Comparison of ENCODE assay signal across 11 cellular contexts in the genomic region with DNA sequence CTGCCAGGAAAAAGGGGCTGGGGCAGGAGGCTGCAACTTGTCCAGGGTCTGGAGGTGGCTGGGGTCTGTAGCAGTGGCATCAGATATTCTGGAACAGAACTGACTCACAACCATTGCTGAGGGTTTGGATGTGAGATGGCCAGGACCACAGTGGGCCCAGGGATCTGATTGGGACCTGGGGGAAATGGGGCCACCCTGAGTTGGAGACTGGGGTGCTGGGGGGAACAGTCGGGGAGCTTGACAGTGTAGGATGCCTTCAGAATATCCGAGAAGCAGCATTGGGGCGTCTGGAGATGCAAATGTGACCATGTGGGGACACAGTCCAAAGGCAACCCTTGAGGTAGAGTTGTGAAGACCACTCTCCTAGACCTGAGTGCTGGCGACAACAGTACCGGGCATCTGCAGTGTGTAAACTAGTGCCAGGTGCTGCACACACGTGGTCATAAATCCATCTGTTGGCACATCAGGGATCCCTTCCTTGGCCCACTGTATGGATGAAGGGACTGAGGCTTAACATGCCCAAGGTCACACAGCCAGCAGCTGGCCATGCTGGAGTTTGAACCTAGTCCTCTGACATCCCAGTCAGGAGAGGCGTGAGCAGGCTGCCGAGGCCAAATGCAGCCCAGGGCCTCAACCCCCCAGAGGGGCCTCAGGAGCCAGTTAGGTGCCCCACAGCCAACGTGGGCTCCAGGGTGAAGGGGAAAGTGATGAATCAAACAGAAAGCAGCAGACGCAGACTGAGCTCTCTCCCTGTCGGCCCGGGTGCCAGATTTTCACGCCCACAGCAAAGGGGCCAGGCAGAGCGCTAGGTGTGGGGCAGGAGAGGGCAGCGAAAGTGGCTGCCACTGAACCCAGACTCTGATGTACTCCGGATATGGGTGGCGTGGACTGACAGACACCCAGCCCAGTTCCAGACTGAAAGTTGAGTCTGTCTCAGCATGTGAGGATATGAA. TPM values are rescaled to one million over a fixed set of nuclear protein-coding genes. Genes with fewer than 3 reads are reported as not detected.
DNase-seq lines count a peak whose midpoint lies in the region; ATAC-seq and TF ChIP-seq lines count a peak whose summit lies in the region.
"Had no signal": no experiment of that assay in that cellular context is flagged by ENCODE, and none has a peak within 500 bp of the region (broad histone marks: within the 10 kb centered on the region; RNA-seq: fewer than 3 reads in every experiment).

No MANE protein-coding gene starts in this region.

- H3K27me3 Mint-ChIP-seq in CD14-positive monocyte (ENCODE audit: low read depth in 3 of 3) = peaks cover 0 to 2% (median 0%) of the 10 kb centered on the region in 3 donors
- H3K27me3 Mint-ChIP-seq in naive thymus-derived CD8-positive, alpha-beta T cell = no peaks in the 10 kb centered on the region

- intact Hi-C loops in CD14-positive monocyte (cut with micrococcal nuclease) = no loop called here

- DNase-seq in CD14-positive monocyte (ENCODE audit: low spot score) (no peak), activated T-cell treated with anti-CD3 and anti-CD28 coated beads for 4 hours (peak; percentile 62), MV-4-11 (lab: John Stamatoyannopoulos, UW) (no peak), NCI-H1930 (lab: John Stamatoyannopoulos, UW) (no peak)
- DNase-seq in naive thymus-derived CD8-positive, alpha-beta T cell = peak in 4 of 10 donors; percentile 29 to 61 (median 38)
- DNase-seq: C1 segment of cervical spinal cord, H7, NCI-H1048 had no signal

- H3K4me3 Mint-ChIP-seq in CD14-positive monocyte = peak overlapping the region in 1 of 2 donors; percentile 6
- H3K4me3 Mint-ChIP-seq in naive thymus-derived CD8-positive, alpha-beta T cell = peak overlapping the region; percentile 9 to 72 (median 46)

- no peak for TF ChIP-seq CTCF in CD14-positive monocyte (IDR thresholded peaks at IDR 0.05)

- peaks cover 0 to 1% (median 0%) of the 10 kb centered on the region in 7 donors for H3K9me3 Mint-ChIP-seq in CD14-positive monocyte
- H3K9me3 Mint-ChIP-seq in naive thymus-derived CD8-positive, alpha-beta T cell = no peaks in the 10 kb centered on the region

- peaks cover 9 to 16% of the 10 kb centered on the region in 2 donors for H3K36me3 Mint-ChIP-seq in CD14-positive monocyte
- peaks cover 0 to 5% (median 5%) of the 10 kb centered on the region in 3 donors for H3K36me3 Mint-ChIP-seq in naive thymus-derived CD8-positive, alpha-beta T cell

- ATAC-seq in HG02678 (IDR thresholded peaks at IDR 0.05; ENCODE audit: unreplicated experiment) (peak; percentile 49), GM18858 (IDR thresholded peaks at IDR 0.05; ENCODE audit: unreplicated experiment) (no peak), HG03354 (IDR thresholded peaks at IDR 0.05; ENCODE audit: poor library complexity, severe bottlenecking, unreplicated experiment) (no peak)
- ATAC-seq in naive thymus-derived CD8-positive, alpha-beta T cell = peak; percentile 32 to 38

- POLR2A ChIA-PET in naive thymus-derived CD8-positive, alpha-beta T cell (lab: Charles Lee) = interaction anchor here (0.5 to 11.1 kb wide), 4 partner anchors 14 to 526 kb away, joined by 3 to 433 read pairs (median 104); partner anchors contain the start of genes C3orf18, CISH, HEMK1 and MAPKAPK3

- peak overlapping the region in 4 of 7 donors; percentile 56 to 84 (median 80) for H3K27ac Mint-ChIP-seq in CD14-positive monocyte
- H3K27ac Mint-ChIP-seq in naive thymus-derived CD8-positive, alpha-beta T cell = peak overlapping the region; percentile 84 to 95 (median 90)

- H3K4me1 Mint-ChIP-seq in CD14-positive monocyte = peaks cover 53% of the 10 kb centered on the region
- peaks cover 34 to 77% (median 62%) of the 10 kb centered on the region in 4 donors for H3K4me1 Mint-ChIP-seq in naive thymus-derived CD8-positive, alpha-beta T cell

RNA-seq across cellular contexts. Expression of gene HEMK1, which starts 18.8 kb away (rescaled TPM):
- 10 to 100 TPM; 12.1 to 14.0 TPM for polyA plus RNA-seq in CD14-positive monocyte
- 10 to 100 TPM; 65.1 to 67.1 TPM for total RNA-seq in naive thymus-derived CD8-positive, alpha-beta T cell
- 10 to 100 TPM; 20.2 to 43.1 (median 30.3) TPM for polyA plus RNA-seq in naive thymus-derived CD8-positive, alpha-beta T cell

RNA-seq across cellular contexts. Expression of gene C3orf18, which starts 20.5 kb away (rescaled TPM):
- under 1 TPM; 0.18 to 0.76 TPM for polyA plus RNA-seq in CD14-positive monocyte
- 10 to 100 TPM; 17.7 to 18.4 TPM for total RNA-seq in naive thymus-derived CD8-positive, alpha-beta T cell
- polyA plus RNA-seq in naive thymus-derived CD8-positive, alpha-beta T cell = 10 to 100 TPM; 14.1 to 17.3 (median 14.2) TPM

RNA-seq across cellular contexts. Expression of gene CISH, which starts 23.5 kb away (rescaled TPM):
- polyA plus RNA-seq in CD14-positive monocyte = 1 to 10 TPM; 2.9 to 6.2 TPM
- total RNA-seq in naive thymus-derived CD8-positive, alpha-beta T cell = 1 to 10 TPM; 8.1 to 8.8 TPM
- 100 to 1,000 TPM in 2 of 3 donors, 10 to 100 TPM in 1; 16.3 to 135 (median 100) TPM for polyA plus RNA-seq in naive thymus-derived CD8-positive, alpha-beta T cell

RNA-seq across cellular contexts. Expression of gene MAPKAPK3, which starts 28.9 kb away (rescaled TPM):
- polyA plus RNA-seq in CD14-positive monocyte = 100 to 1,000 TPM; 173 to 252 TPM
- total RNA-seq in naive thymus-derived CD8-positive, alpha-beta T cell = 10 to 100 TPM; 27.5 TPM
- 10 to 100 TPM; 42.4 to 48.2 (median 48.1) TPM for polyA plus RNA-seq in naive thymus-derived CD8-positive, alpha-beta T cell

Comparison
In these comparisons a context has a peak if more than half of its experiments do, and no peak if none do; other contexts are left out.
1. ATAC-seq: peak in HG02678 (single experiment) and naive thymus-derived CD8-positive, alpha-beta T cell (2 of 2); none in GM18858 (single experiment) and HG03354 (single experiment).
2. RNA of gene C3orf18, which starts 20.5 kb away (polyA plus RNA-seq): 14.1 to 17.3 TPM in naive thymus-derived CD8-positive, alpha-beta T cell; 0.18 to 0.76 TPM in CD14-positive monocyte; every median in the first group is over 4 times any median in the second.